8 cellular contexts compared by ENCODE assay signal in genomic region chr2:68925298-68925885, GRCh38. TPM values are rescaled to one million over a fixed set of nuclear protein-coding genes. Genes with fewer than 3 reads are reported as not detected.
DNase-seq lines count a peak whose midpoint lies in the region; ATAC-seq and TF ChIP-seq lines count a peak whose summit lies in the region.

No MANE protein-coding gene starts in this region.

- peaks cover 6% of the 10 kb centered on the region for H3K4me1 Mint-ChIP-seq in activated T-helper 2 cell treated with anti-CD3 and anti-CD28 coated beads, Interferon-gamma antibody, Interleukin-2, Interleukin-4, amounts not matched to agents 10 μg/mL and 5 μg/mL and 100 μg/mL, durations not matched to agents 14 hours and 24 hours and 36 hours (ENCODE audit: low read depth)

- H3K4me3 Mint-ChIP-seq in activated T-helper 2 cell treated with anti-CD3 and anti-CD28 coated beads, Interferon-gamma antibody, Interleukin-2, Interleukin-4, amounts not matched to agents 10 μg/mL and 5 μg/mL and 100 μg/mL, durations not matched to agents 14 hours and 24 hours and 36 hours (ENCODE audit: low read depth), result no peak overlapping the region

- H3K9me3 ChIP-seq in OCI-LY7 (ENCODE audit: low read length), result no peaks in the 10 kb centered on the region
- no peaks in the 10 kb centered on the region for H3K9me3 ChIP-seq in prostate gland

- no peaks in the 10 kb centered on the region for H3K79me2 ChIP-seq in OCI-LY7 (ENCODE audit: insufficient read depth, low read depth, low read length)

- H3K36me3 Mint-ChIP-seq in activated T-helper 2 cell treated with anti-CD3 and anti-CD28 coated beads, Interferon-gamma antibody, Interleukin-2, Interleukin-4, amounts not matched to agents 10 μg/mL and 5 μg/mL and 100 μg/mL, durations not matched to agents 14 hours and 24 hours and 36 hours (ENCODE audit: low read depth), result no peaks in the 10 kb centered on the region

- DNase-seq in NCI-H146 (lab: John Stamatoyannopoulos, UW) (peak; percentile 31), NCI-H146 treated with DMSO at 0.1 percent for 48 hours (lab: John Stamatoyannopoulos, UW; ENCODE audit: unreplicated experiment) (no peak), OCI-LY7 (ENCODE audit: low spot score) (peak; percentile 79), glomerular visceral epithelial cell (ENCODE audit: extremely low spot score) (peak; percentile 47), prostate gland (ENCODE audit: low spot score) (peak; percentile 40)
- DNase-seq in activated T-helper 2 cell treated with anti-CD3 and anti-CD28 coated beads, Interferon-gamma antibody, Interleukin-2, Interleukin-4, amounts not matched to agents 10 μg/mL and 5 μg/mL and 100 μg/mL, durations not matched to agents 14 hours and 24 hours and 36 hours (ENCODE audit: low spot score), result peak; percentile 44

- H3K4me3 ChIP-seq in OCI-LY7 (ENCODE audit: low read depth, low read length, poor library complexity, severe bottlenecking), result no peak overlapping the region
- no peak overlapping the region for H3K4me3 ChIP-seq in prostate gland

- H3K4me2 ChIP-seq in OCI-LY7 (ENCODE audit: low read length), result peak overlapping the region; percentile 10; the same call in 1 of the 2 replicates

- 34% methylated on average over 8 of the region's 8 CpGs for WGBS in prostate gland

- no TSS peak for BruUV-seq in OCI-LY7 (replicated peaks; lab: Mats Ljungman, UMichigan)

- ATAC-seq in HG03520 (IDR thresholded peaks at IDR 0.05; ENCODE audit: unreplicated experiment) (peak; percentile 58), HG03108 (IDR thresholded peaks at IDR 0.05; ENCODE audit: unreplicated experiment) (no peak)

- TF ChIP-seq POLR2A in prostate gland (IDR thresholded peaks at IDR 0.05), result no peak

- no peaks in the 10 kb centered on the region for H3K27me3 ChIP-seq in prostate gland (replicated peaks; ENCODE audit: insufficient read depth)

- intact Hi-C loops in OCI-LY7 (cut with micrococcal nuclease; ENCODE audit: unreplicated experiment) (loop anchor here (1.0 to 10.0 kb wide), 4 partner anchors 216 to 462 kb away; no protein-coding TSS in a partner anchor), prostate gland (cut with DNase I) (loop anchor here (5.0 kb wide), 2 partner anchors 173 to 218 kb away; no protein-coding TSS in a partner anchor)
- intact Hi-C loops in activated T-helper 2 cell treated with anti-CD3 and anti-CD28 coated beads, Interferon-gamma antibody, Interleukin-2, Interleukin-4, amounts not matched to agents 10 μg/mL and 5 μg/mL and 100 μg/mL, durations not matched to agents 14 hours and 24 hours and 36 hours (cut with micrococcal nuclease), result loop anchor here (1.0 kb wide), 4 partner anchors 174 to 462 kb away; no protein-coding TSS in a partner anchor

- POLR2A ChIA-PET in OCI-LY7 (lab: Charles Lee), result interaction anchor here (0.8 to 2.3 kb wide), 6 partner anchors 17 to 461 kb away, joined by 3 to 6 read pairs (median 4); no protein-coding TSS in a partner anchor

- peaks cover 25% of the 10 kb centered on the region for H3K27me3 Mint-ChIP-seq in activated T-helper 2 cell treated with anti-CD3 and anti-CD28 coated beads, Interferon-gamma antibody, Interleukin-2, Interleukin-4, amounts not matched to agents 10 μg/mL and 5 μg/mL and 100 μg/mL, durations not matched to agents 14 hours and 24 hours and 36 hours (ENCODE audit: low read depth)

- H3K4me1 ChIP-seq in OCI-LY7 (ENCODE audit: insufficient read depth, low read length, poor library complexity, severe bottlenecking) (peaks cover 4% of the 10 kb centered on the region), prostate gland (replicated peaks) (no peaks in the 10 kb centered on the region)

- H3K27ac ChIP-seq in OCI-LY7 (ENCODE audit: low read depth, low read length, poor library complexity, severe bottlenecking) (no peak overlapping the region), prostate gland (no peak overlapping the region)

- no peaks in the 10 kb centered on the region for H3K9me3 Mint-ChIP-seq in activated T-helper 2 cell treated with anti-CD3 and anti-CD28 coated beads, Interferon-gamma antibody, Interleukin-2, Interleukin-4, amounts not matched to agents 10 μg/mL and 5 μg/mL and 100 μg/mL, durations not matched to agents 14 hours and 24 hours and 36 hours

- H4K20me1 ChIP-seq in OCI-LY7 (ENCODE audit: insufficient read depth, low read length), result no peaks in the 10 kb centered on the region

- peak overlapping the region; percentile 43; the same call in 1 of the 2 replicates for H2AFZ ChIP-seq in OCI-LY7 (ENCODE audit: low read length)

- no peaks in the 10 kb centered on the region for H3K9me2 ChIP-seq in OCI-LY7 (ENCODE audit: insufficient read depth, low read length)

- TF ChIP-seq CTCF in OCI-LY7 (conservative IDR thresholded peaks at IDR 0.05; ENCODE audit: low read length) (peak; percentile 99), prostate gland (IDR thresholded peaks at IDR 0.05) (peak; percentile 70 to 90 (median 79))

- CTCF ChIA-PET in OCI-LY7 (lab: Charles Lee; ENCODE audit: unreplicated experiment), result interaction anchor here (1.3 to 1.6 kb wide), 3 partner anchors 18 to 462 kb away, joined by 3 to 11 read pairs (median 8); no protein-coding TSS in a partner anchor

- no peaks in the 10 kb centered on the region for H3K36me3 ChIP-seq in OCI-LY7 (ENCODE audit: insufficient read depth, low read length)
- H3K36me3 ChIP-seq in prostate gland, result no peaks in the 10 kb centered on the region

- no peak overlapping the region for H3K27ac Mint-ChIP-seq in activated T-helper 2 cell treated with anti-CD3 and anti-CD28 coated beads, Interferon-gamma antibody, Interleukin-2, Interleukin-4, amounts not matched to agents 10 μg/mL and 5 μg/mL and 100 μg/mL, durations not matched to agents 14 hours and 24 hours and 36 hours

RNA-seq across cellular contexts. Expression of gene GKN2, which starts 27.3 kb away (rescaled TPM):
- total RNA-seq in OCI-LY7 (2014; rRNA removed; shearing (Covaris generic)), result not detected in 2 replicates
- total RNA-seq in OCI-LY7 (2022) (not detected in 2 replicates), prostate gland (not detected)
- total RNA-seq in activated T-helper 2 cell treated with anti-CD3 and anti-CD28 coated beads, Interferon-gamma antibody, Interleukin-2, Interleukin-4, amounts not matched to agents 10 μg/mL and 5 μg/mL and 100 μg/mL, durations not matched to agents 14 hours and 24 hours and 36 hours, result not detected in 2 replicates

RNA-seq across cellular contexts. Expression of gene GKN1, which starts 49.0 kb away (rescaled TPM):
- not detected in 2 replicates for total RNA-seq in OCI-LY7 (2014; rRNA removed; shearing (Covaris generic))
- not detected in 2 replicates for total RNA-seq in OCI-LY7 (2022)
- total RNA-seq in activated T-helper 2 cell treated with anti-CD3 and anti-CD28 coated beads, Interferon-gamma antibody, Interleukin-2, Interleukin-4, amounts not matched to agents 10 μg/mL and 5 μg/mL and 100 μg/mL, durations not matched to agents 14 hours and 24 hours and 36 hours, result not detected in 2 replicates
- total RNA-seq in prostate gland, result not detected

RNA-seq across cellular contexts. Expression of gene BMP10, which starts 54.2 kb away (rescaled TPM):
- not detected in 2 replicates for total RNA-seq in OCI-LY7 (2014; rRNA removed; shearing (Covaris generic))
- total RNA-seq in OCI-LY7 (2022), result not detected in 2 replicates
- total RNA-seq in activated T-helper 2 cell treated with anti-CD3 and anti-CD28 coated beads, Interferon-gamma antibody, Interleukin-2, Interleukin-4, amounts not matched to agents 10 μg/mL and 5 μg/mL and 100 μg/mL, durations not matched to agents 14 hours and 24 hours and 36 hours, result not detected in 2 replicates
- total RNA-seq in prostate gland, result not detected
